Comparison of ENCODE assay signal across 13 cellular contexts in genomic region chr5:168878121-168878520, GRCh38.
"Had no signal": no experiment of that assay in that cellular context is flagged by ENCODE, and none has a peak within 500 bp of the region (broad histone marks: within the 10 kb centered on the region; RNA-seq: fewer than 3 reads in every experiment).

No MANE protein-coding gene starts in this region.

- H3K27me3 ChIP-seq: cardiac muscle cell, heart right ventricle, ovary, stomach had no signal

- H3K27ac Mint-ChIP-seq: activated naive CD8-positive, alpha-beta T cell treated with anti-CD3 and anti-CD28 coated beads, Interleukin-2, amount 50 U/mL, for 24 hours; activated T-helper 1 cell treated with anti-CD3 and anti-CD28 coated beads, Interleukin-12 subunit alpha, Interleukin-12 subunit beta, Interleukin-2, Interleukin-4 antibody, amounts not matched to agents 30 ng/mL and 10 ng/mL and 1 ng/mL, durations not matched to agents 14 hours and 24 hours and 36 hours; natural killer cell treated with Interleukin-12 subunit alpha and Interleukin-12 subunit beta and Interleukin-15 and Interleukin-18, amount 100 ng/mL, for 72 hours; WTC11 had no signal

- H3K36me3 Mint-ChIP-seq: natural killer cell treated with Interleukin-12 subunit alpha and Interleukin-12 subunit beta and Interleukin-15 and Interleukin-18, amount 100 ng/mL, for 72 hours; WTC11 had no signal

- DNase-seq: activated CD4-positive, alpha-beta T cell treated with anti-CD3 and anti-CD28 coated beads for 48 hours; activated naive CD4-positive, alpha-beta T cell treated with Interleukin-2 at 50 U/mL for 16 hours; activated naive CD8-positive, alpha-beta T cell treated with anti-CD3 and anti-CD28 coated beads, Interleukin-2, amount 50 U/mL, for 24 hours; heart right ventricle; mammary epithelial cell; ovary; stimulated activated CD4-positive, alpha-beta T cell treated with anti-CD3 and anti-CD28 coated beads, Interleukin-4, amount 100 ng/mL, for 4 hours; stomach had no signal

- ATAC-seq: activated naive CD8-positive, alpha-beta T cell treated with anti-CD3 and anti-CD28 coated beads, Interleukin-2, amount 50 U/mL, for 24 hours; heart right ventricle; natural killer cell treated with Interleukin-12 subunit alpha and Interleukin-12 subunit beta and Interleukin-15 and Interleukin-18, amount 100 ng/mL, for 72 hours; WTC11 had no signal

- H3K27ac ChIP-seq: cardiac muscle cell, heart right ventricle, ovary, stomach, thoracic aorta had no signal

- H3K36me3 ChIP-seq: cardiac muscle cell, heart right ventricle, ovary, stomach, thoracic aorta had no signal

- H3K4me3 Mint-ChIP-seq: activated naive CD8-positive, alpha-beta T cell treated with anti-CD3 and anti-CD28 coated beads, Interleukin-2, amount 50 U/mL, for 24 hours; activated T-helper 1 cell treated with anti-CD3 and anti-CD28 coated beads, Interleukin-12 subunit alpha, Interleukin-12 subunit beta, Interleukin-2, Interleukin-4 antibody, amounts not matched to agents 30 ng/mL and 10 ng/mL and 1 ng/mL, durations not matched to agents 14 hours and 24 hours and 36 hours; natural killer cell treated with Interleukin-12 subunit alpha and Interleukin-12 subunit beta and Interleukin-15 and Interleukin-18, amount 100 ng/mL, for 72 hours; WTC11 had no signal

- H3K9me3 ChIP-seq: heart right ventricle, ovary, stomach, thoracic aorta had no signal

- H3K9me3 Mint-ChIP-seq: activated naive CD8-positive, alpha-beta T cell treated with anti-CD3 and anti-CD28 coated beads, Interleukin-2, amount 50 U/mL, for 24 hours; activated T-helper 1 cell treated with anti-CD3 and anti-CD28 coated beads, Interleukin-12 subunit alpha, Interleukin-12 subunit beta, Interleukin-2, Interleukin-4 antibody, amounts not matched to agents 30 ng/mL and 10 ng/mL and 1 ng/mL, durations not matched to agents 14 hours and 24 hours and 36 hours; natural killer cell treated with Interleukin-12 subunit alpha and Interleukin-12 subunit beta and Interleukin-15 and Interleukin-18, amount 100 ng/mL, for 72 hours; WTC11 had no signal

- H3K4me3 ChIP-seq: cardiac muscle cell, heart right ventricle, ovary, stomach, thoracic aorta had no signal

- H3K4me1 Mint-ChIP-seq: activated naive CD8-positive, alpha-beta T cell treated with anti-CD3 and anti-CD28 coated beads, Interleukin-2, amount 50 U/mL, for 24 hours had no signal
